14 cellular contexts compared by ENCODE assay signal in genomic region chr12:52950553-52950952, GRCh38. TPM values are rescaled to one million over a fixed set of nuclear protein-coding genes. Genes with fewer than 3 reads are reported as not detected.
DNase-seq lines count a peak whose midpoint lies in the region; ATAC-seq and TF ChIP-seq lines count a peak whose summit lies in the region.
"Had no signal": no experiment of that assay in that cellular context is flagged by ENCODE, and none has a peak within 500 bp of the region (broad histone marks: within the 10 kb centered on the region; RNA-seq: fewer than 3 reads in every experiment).

No MANE protein-coding gene starts in this region.

- dilution Hi-C loops in mammary epithelial cell (cut with HindIII; ENCODE audit: low sequenced_read_pairs), result no loop called here

- peaks cover 32% of the 10 kb centered on the region for H3K4me1 ChIP-seq in HUES48 (ENCODE audit: control insufficient read depth, insufficient read depth, low read length)
- H3K4me1 ChIP-seq in mammary epithelial cell (ENCODE audit: insufficient read depth, low read length), result peaks cover 30% of the 10 kb centered on the region
- H3K4me1 ChIP-seq in thyroid gland, result peaks cover 37 to 39% of the 10 kb centered on the region in 2 donors

- no TSS peak for BruUV-seq in mammary epithelial cell (replicated peaks; lab: Mats Ljungman, UMichigan)

- H3K36me3 ChIP-seq in HUES48 (ENCODE audit: control insufficient read depth, insufficient read depth, low read length) (peaks cover 37% of the 10 kb centered on the region), mammary epithelial cell (ENCODE audit: insufficient read depth, low read length) (peaks cover 27% of the 10 kb centered on the region), kidney epithelial cell (ENCODE audit: control insufficient read depth, insufficient read depth, low read length) (peaks cover 4% of the 10 kb centered on the region), thyroid gland (peaks cover 23 to 28% of the 10 kb centered on the region in 2 donors)
- H3K36me3 ChIP-seq: adrenal gland had no signal

- CTCF ChIA-PET in mammary epithelial cell (lab: Charles Lee; ENCODE audit: low non-redundant PET), result no interaction called here

- H3K4me2 ChIP-seq in mammary epithelial cell (ENCODE audit: insufficient read depth, low read depth, low read length), result peak overlapping the region; percentile 87

- H3K27me3 ChIP-seq in HUES48 (ENCODE audit: control insufficient read depth, insufficient read depth, low read length), result no peaks in the 10 kb centered on the region
- H3K27me3 ChIP-seq in mammary epithelial cell (ENCODE audit: insufficient read depth, low read length), result no peaks in the 10 kb centered on the region
- no peaks in the 10 kb centered on the region for H3K27me3 ChIP-seq in kidney epithelial cell (ENCODE audit: control insufficient read depth, insufficient read depth, low read length)
- H3K27me3 ChIP-seq in thyroid gland, result no peaks in the 10 kb centered on the region
- H3K27me3 ChIP-seq: adrenal gland had no signal

- ATAC-seq in HG03139 (IDR thresholded peaks at IDR 0.05; ENCODE audit: unreplicated experiment), result no peak
- ATAC-seq in HG03432 (IDR thresholded peaks at IDR 0.05; ENCODE audit: unreplicated experiment), result no peak
- ATAC-seq: stimulated activated naive B cell treated with anti-CD40 and anti-IgM and Interleukin-4, amounts not matched to agents 10 μg/mL and 1 μg/mL and 100 μg/mL, for 72 hours; T-helper 17 cell had no signal

- H3K79me2 ChIP-seq in mammary epithelial cell (ENCODE audit: insufficient read depth, low read length), result peaks cover 34% of the 10 kb centered on the region

- TF ChIP-seq POLR2A in thyroid gland (IDR thresholded peaks at IDR 0.05), result no peak

- H3K4me3 ChIP-seq in HUES48 (ENCODE audit: low read depth, low read length) (peak overlapping the region; percentile 71), mammary epithelial cell (replicated peaks in 1 of 3; ENCODE audit: insufficient read depth in 1 of 3, low read depth in 2 of 3, low read length in 3 of 3) (peak overlapping the region; percentile 65 to 84 (median 66)), kidney epithelial cell (ENCODE audit: low read depth, low read length) (peak overlapping the region; percentile 83), thyroid gland (replicated peaks in 1 of 3) (peak overlapping the region; percentile 62 to 95 (median 73))

- no peaks in the 10 kb centered on the region for H4K20me1 ChIP-seq in mammary epithelial cell (ENCODE audit: insufficient read depth, low read length)

- H3K9me3 ChIP-seq in HUES48 (ENCODE audit: control insufficient read depth, insufficient read depth, low read length) (no peaks in the 10 kb centered on the region), mammary epithelial cell (replicated peaks; ENCODE audit: insufficient read depth, low read length) (no peaks in the 10 kb centered on the region), thyroid gland (no peaks in the 10 kb centered on the region)
- H3K9me3 ChIP-seq: adrenal gland, mucosa of descending colon had no signal

- H3K27ac ChIP-seq in HUES48 (ENCODE audit: low read depth, low read length) (peak overlapping the region; percentile 88), mammary epithelial cell (ENCODE audit: insufficient read depth, low read depth, low read length) (peak overlapping the region; percentile 80), thyroid gland (peak overlapping the region; percentile 94 to 98 (median 95))

- TF ChIP-seq CTCF in mammary epithelial cell (conservative IDR thresholded peaks at IDR 0.05 in 1 of 2, IDR thresholded peaks at IDR 0.05 in 1 of 2; ENCODE audit: extremely low read depth in 1 of 2, insufficient read depth in 1 of 2, low read depth in 1 of 2, low read length in 2 of 2) (no peak), kidney epithelial cell (IDR thresholded peaks at IDR 0.05; ENCODE audit: insufficient read depth, low read length, poor library complexity, severe bottlenecking) (no peak), thyroid gland (IDR thresholded peaks at IDR 0.05) (no peak)

- intact Hi-C loops in mammary epithelial cell (cut with micrococcal nuclease) (no loop called here), thyroid gland (cut with DNase I) (no loop called here)

- no peak overlapping the region for H2AFZ ChIP-seq in mammary epithelial cell (ENCODE audit: low read depth, low read length)

- no peak for DNase-seq in mammary epithelial cell
- no peak for DNase-seq in kidney epithelial cell (ENCODE audit: low read depth)
- no peak for DNase-seq in thyroid gland
- no peak for DNase-seq in superior temporal gyrus (ENCODE audit: extremely low spot score)
- DNase-seq in NCI-H187 (lab: John Stamatoyannopoulos, UW), result no peak
- DNase-seq: adrenal gland; foreskin fibroblast; stimulated activated CD4-positive, alpha-beta T cell treated with anti-CD3 and anti-CD28 coated beads, Interleukin-12 subunit alpha, Interleukin-12 subunit beta, amount 100 ng/mL, for 4 hours; stimulated activated naive B cell treated with anti-CD40 and anti-IgM and Interleukin-4, amounts not matched to agents 10 μg/mL and 1 μg/mL and 100 μg/mL, for 72 hours; T-helper 17 cell had no signal

- in situ Hi-C loops in mammary epithelial cell (cut with MboI; ENCODE audit: low sequenced_read_pairs in 2 of 2), result no loop called here

- 89% methylated on average over 7 of the region's 7 CpGs for WGBS in mammary epithelial cell (ENCODE audit: low coverage, missing lambda C conversion rate)
- 54 to 59% methylated on average over 4 to 7 of the region's 7 CpGs for WGBS in thyroid gland, 2 donors

- H3K9ac ChIP-seq in HUES48 (ENCODE audit: low read depth, low read length) (no peak overlapping the region), mammary epithelial cell (ENCODE audit: insufficient read depth, low read length) (peak overlapping the region; percentile 76)

RNA-seq across cellular contexts. Expression of gene KRT18, which starts 1.6 kb away (rescaled TPM):
- 100 to 1,000 TPM; 175 to 187 TPM for total RNA-seq in mammary epithelial cell
- polyA plus RNA-seq in mammary epithelial cell, result 380 TPM
- polyA minus RNA-seq in mammary epithelial cell, result 709 TPM
- total RNA-seq in kidney epithelial cell, result 1,751 and 1,904 TPM in 2 replicates
- 100 to 1,000 TPM; 389 to 648 (median 540) TPM for total RNA-seq in thyroid gland

RNA-seq across cellular contexts. Expression of gene KRT8, which starts 45.7 kb away (rescaled TPM):
- total RNA-seq in mammary epithelial cell (100 to 1,000 TPM in 1 of 2 donors, 10 to 100 TPM in 1; 97.0 to 397 TPM), kidney epithelial cell (1,322 and 1,341 TPM in 2 replicates), thyroid gland (1,000 to 10,000 TPM in 1 of 4 donors, 100 to 1,000 TPM in 3; 364 to 1,037 (median 698) TPM)
- 391 TPM for polyA plus RNA-seq in mammary epithelial cell
- polyA minus RNA-seq in mammary epithelial cell, result 365 TPM

RNA-seq across cellular contexts. Expression of gene EIF4B, which starts 55.7 kb away (rescaled TPM):
- total RNA-seq in mammary epithelial cell (100 to 1,000 TPM; 350 to 850 TPM), kidney epithelial cell (484 and 526 TPM in 2 replicates), thyroid gland (100 to 1,000 TPM; 428 to 704 (median 567) TPM)
- 312 TPM for polyA plus RNA-seq in mammary epithelial cell
- polyA minus RNA-seq in mammary epithelial cell, result 610 TPM
